ENCODE assay signal across 13 cellular contexts in genomic region chr21:32132911-32133310, GRCh38.
"Had no signal": no experiment of that assay in that cellular context is flagged by ENCODE, and none has a peak within 500 bp of the region (broad histone marks: within the 10 kb centered on the region; RNA-seq: fewer than 3 reads in every experiment).

No MANE protein-coding gene starts in this region.

- H3K36me3 Mint-ChIP-seq: immature natural killer cell; stimulated activated naive B cell treated with anti-CD40 and anti-IgM and Interleukin-4, amounts not matched to agents 10 μg/mL and 1 μg/mL and 100 μg/mL, for 72 hours had no signal

- H3K27ac Mint-ChIP-seq: immature natural killer cell; naive thymus-derived CD4-positive, alpha-beta T cell; stimulated activated naive B cell treated with anti-CD40 and anti-IgM and Interleukin-4, amounts not matched to agents 10 μg/mL and 1 μg/mL and 100 μg/mL, for 72 hours; stimulated activated naive CD8-positive, alpha-beta T cell treated with anti-CD3 and anti-CD28 coated beads, Interleukin-15, amount 100 ng/mL, for 72 hours had no signal

- H3K4me3 Mint-ChIP-seq: immature natural killer cell; naive thymus-derived CD4-positive, alpha-beta T cell; neural crest cell; stimulated activated naive B cell treated with anti-CD40 and anti-IgM and Interleukin-4, amounts not matched to agents 10 μg/mL and 1 μg/mL and 100 μg/mL, for 72 hours; stimulated activated naive CD8-positive, alpha-beta T cell treated with anti-CD3 and anti-CD28 coated beads, Interleukin-15, amount 100 ng/mL, for 72 hours had no signal

- DNase-seq: dermis blood vessel endothelial cell; foreskin keratinocyte; immature natural killer cell; left ventricle myocardium superior; naive thymus-derived CD4-positive, alpha-beta T cell; posterior cingulate gyrus; stimulated activated CD4-positive, alpha-beta T cell treated with anti-CD3 and anti-CD28 coated beads, Interleukin-2, amount 100 ng/mL, for 24 hours; stimulated activated CD4-positive, alpha-beta T cell treated with anti-CD3 and anti-CD28 coated beads, Interleukin-4, amount 100 ng/mL, for 4 hours; stimulated activated naive B cell treated with anti-CD40 and anti-IgM and Interleukin-4, amounts not matched to agents 10 μg/mL and 1 μg/mL and 100 μg/mL, for 72 hours; stimulated activated naive CD8-positive, alpha-beta T cell treated with anti-CD3 and anti-CD28 coated beads, Interleukin-15, amount 100 ng/mL, for 72 hours; testis; upper lobe of right lung had no signal

- H3K4me1 Mint-ChIP-seq: immature natural killer cell; naive thymus-derived CD4-positive, alpha-beta T cell; stimulated activated naive CD8-positive, alpha-beta T cell treated with anti-CD3 and anti-CD28 coated beads, Interleukin-15, amount 100 ng/mL, for 72 hours had no signal
